16 cellular contexts compared by ENCODE assay signal in the genomic region with DNA sequence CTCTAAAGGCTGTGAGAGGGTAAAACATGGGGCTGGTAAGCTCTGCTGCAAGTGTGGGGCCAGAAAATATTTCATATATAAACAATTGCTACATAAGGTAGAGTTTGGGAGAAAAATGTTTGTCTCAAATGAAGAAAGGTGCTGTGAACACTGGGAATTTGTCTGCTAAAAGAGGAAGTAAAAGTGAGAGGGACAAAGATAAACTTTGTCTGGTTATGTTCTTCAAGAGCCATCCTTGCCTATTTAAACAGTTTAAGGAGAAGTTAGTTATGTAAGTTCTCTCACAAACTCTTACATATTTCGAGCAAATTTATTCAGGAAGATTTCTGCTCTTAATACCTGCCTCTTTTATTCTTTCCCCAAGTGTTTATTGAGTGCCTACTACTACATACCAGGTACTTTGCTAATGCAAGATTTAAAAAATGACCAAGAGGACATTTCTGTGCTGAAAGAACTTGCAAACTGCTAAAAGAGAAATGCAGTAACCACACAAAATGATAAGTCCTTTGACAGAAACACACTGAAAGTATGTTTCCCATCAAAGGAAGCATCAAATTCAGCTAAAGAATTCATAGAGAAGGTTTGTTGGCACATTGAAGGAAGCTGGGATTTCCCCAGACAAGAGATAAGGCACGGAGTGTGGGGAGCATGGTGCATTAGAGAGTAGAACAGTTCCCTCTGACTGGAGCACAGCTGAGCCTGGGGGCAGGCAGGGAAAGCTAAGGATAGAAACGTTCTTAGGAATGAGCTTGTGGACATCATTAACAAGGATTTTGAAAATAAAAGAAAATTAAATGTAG.
A peak's percentile ranks its signal among the peaks of the same experiment; 100 is the strongest.
DNase-seq lines count a peak whose midpoint lies in the region; ATAC-seq and TF ChIP-seq lines count a peak whose summit lies in the region.
"Had no signal": no experiment of that assay in that cellular context is flagged by ENCODE, and none has a peak within 500 bp of the region (broad histone marks: within the 10 kb centered on the region; RNA-seq: fewer than 3 reads in every experiment).

No MANE protein-coding gene starts in this region.

- peak overlapping the region in 1 of 2 donors; percentile 45 for H3K27ac ChIP-seq in left lung
- H3K27ac ChIP-seq: C4-2B, colonic mucosa, esophagus muscularis mucosa had no signal

- no peak for TF ChIP-seq CTCF in left lung (IDR thresholded peaks at IDR 0.05)

- H3K27me3 ChIP-seq in adipocyte (replicated peaks; ENCODE audit: control insufficient read depth, insufficient read depth, low read length) (no peaks in the 10 kb centered on the region), left lung (no peaks in the 10 kb centered on the region)
- H3K27me3 ChIP-seq: colonic mucosa, esophagus muscularis mucosa had no signal

- H3K9ac ChIP-seq in adipocyte (ENCODE audit: low read length): no peak overlapping the region

- H3K4me1 ChIP-seq in adipocyte (ENCODE audit: control insufficient read depth, insufficient read depth, low read length): peaks cover 20% of the 10 kb centered on the region
- H3K4me1 ChIP-seq in left lung: peaks cover 12 to 16% of the 10 kb centered on the region in 2 donors
- H3K4me1 ChIP-seq: colonic mucosa, HAP-1 had no signal

- intact Hi-C loops in left lung (cut with DNase I): no loop called here

- H3K4me3 ChIP-seq in adipocyte (ENCODE audit: low read length): no peak overlapping the region
- no peak overlapping the region for H3K4me3 ChIP-seq in left lung
- H3K4me3 ChIP-seq: colonic mucosa, esophagus muscularis mucosa, HAP-1 had no signal

- H3K9me3 ChIP-seq in adipocyte (ENCODE audit: control insufficient read depth, low read length) (no peaks in the 10 kb centered on the region), left lung (no peaks in the 10 kb centered on the region)
- H3K9me3 ChIP-seq: colonic mucosa, esophagus muscularis mucosa, HAP-1 had no signal

- ATAC-seq in GM18858 (IDR thresholded peaks at IDR 0.05; ENCODE audit: unreplicated experiment) (peak; percentile 61), HG02885 (IDR thresholded peaks at IDR 0.05; ENCODE audit: poor library complexity, unreplicated experiment) (peak; percentile 69), left lung (peak; percentile 77)

- peak; percentile 50 for DNase-seq in adipocyte (ENCODE audit: low read depth)
- DNase-seq in left lung: no peak
- DNase-seq in SW 1271 (lab: John Stamatoyannopoulos, UW): no peak
- DNase-seq in OCI-M2 (lab: John Stamatoyannopoulos, UW; ENCODE audit: unreplicated experiment): no peak
- no peak for DNase-seq in NCI-H510A treated with DMSO at 0.1 percent for 48 hours (lab: John Stamatoyannopoulos, UW)
- DNase-seq in activated CD4-positive, alpha-beta T cell treated with anti-CD3 and anti-CD28 coated beads for 48 hours: no peak
- DNase-seq: activated B cell treated with CpG ODN at 0.5 μM for 24 hours; colonic mucosa; hypothalamus; MM.1S; NK-92 treated with Interleukin-12 subunit alpha and Interleukin-12 subunit beta, amount 100 ng/mL, for 24 hours had no signal

- H3K36me3 ChIP-seq in adipocyte (ENCODE audit: control insufficient read depth, insufficient read depth, low read length, severe bottlenecking) (no peaks in the 10 kb centered on the region), left lung (no peaks in the 10 kb centered on the region)
- H3K36me3 ChIP-seq: colonic mucosa, esophagus muscularis mucosa, HAP-1 had no signal
